ENCODE assay signal across 1 cellular context in the genomic region with DNA sequence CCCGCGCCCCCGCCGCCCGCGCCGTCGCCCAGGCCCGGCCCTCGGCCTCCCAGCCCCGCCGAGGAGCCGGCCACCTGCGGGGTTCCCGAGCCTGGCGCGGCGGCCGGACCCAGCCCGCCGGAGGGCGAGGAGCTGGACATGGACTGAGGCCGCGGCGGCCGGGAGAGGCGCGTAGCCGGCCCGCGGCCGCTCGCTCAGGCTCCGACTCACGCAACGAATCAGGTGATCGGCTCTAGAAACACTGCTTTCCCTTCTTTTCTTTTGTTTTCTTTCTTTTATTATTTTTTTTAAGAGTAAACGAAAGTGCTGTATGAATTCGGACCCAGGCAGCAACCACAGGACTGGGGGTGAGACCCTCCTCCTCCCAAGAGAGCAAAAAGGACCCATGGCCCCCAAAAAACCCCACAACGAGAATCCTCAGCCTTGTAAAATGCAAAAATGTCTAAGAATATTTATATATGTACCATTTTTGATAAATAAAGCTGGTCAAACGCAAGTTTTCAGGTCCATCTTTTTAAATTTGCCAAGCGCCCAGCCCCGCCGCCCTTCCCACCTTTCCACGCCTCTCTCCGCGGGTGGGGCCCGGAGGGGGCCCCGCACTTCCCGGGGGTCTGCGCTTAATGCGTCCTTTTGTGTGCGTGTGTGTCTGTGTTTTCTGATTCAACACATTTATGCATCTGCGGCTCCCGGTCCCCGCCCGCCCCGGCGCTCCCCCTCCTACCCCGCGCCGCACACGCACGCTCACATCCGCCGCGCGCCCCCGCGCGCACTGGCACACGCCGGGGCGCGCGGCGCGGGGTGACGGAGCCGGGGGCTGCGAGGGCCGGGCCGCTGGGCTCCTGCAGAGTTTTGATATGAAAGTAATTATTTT.
A peak's percentile ranks its signal among the peaks of the same experiment; 100 is the strongest.
TF ChIP-seq lines count a peak whose summit lies in the region.

No MANE protein-coding gene starts in this region.

TF ChIP-seq in GM23338, 12 proteins besides CTCF, POLR2A, EP300 and RAD21 (continued from another document):
- TF ChIP-seq, protein P1, sequence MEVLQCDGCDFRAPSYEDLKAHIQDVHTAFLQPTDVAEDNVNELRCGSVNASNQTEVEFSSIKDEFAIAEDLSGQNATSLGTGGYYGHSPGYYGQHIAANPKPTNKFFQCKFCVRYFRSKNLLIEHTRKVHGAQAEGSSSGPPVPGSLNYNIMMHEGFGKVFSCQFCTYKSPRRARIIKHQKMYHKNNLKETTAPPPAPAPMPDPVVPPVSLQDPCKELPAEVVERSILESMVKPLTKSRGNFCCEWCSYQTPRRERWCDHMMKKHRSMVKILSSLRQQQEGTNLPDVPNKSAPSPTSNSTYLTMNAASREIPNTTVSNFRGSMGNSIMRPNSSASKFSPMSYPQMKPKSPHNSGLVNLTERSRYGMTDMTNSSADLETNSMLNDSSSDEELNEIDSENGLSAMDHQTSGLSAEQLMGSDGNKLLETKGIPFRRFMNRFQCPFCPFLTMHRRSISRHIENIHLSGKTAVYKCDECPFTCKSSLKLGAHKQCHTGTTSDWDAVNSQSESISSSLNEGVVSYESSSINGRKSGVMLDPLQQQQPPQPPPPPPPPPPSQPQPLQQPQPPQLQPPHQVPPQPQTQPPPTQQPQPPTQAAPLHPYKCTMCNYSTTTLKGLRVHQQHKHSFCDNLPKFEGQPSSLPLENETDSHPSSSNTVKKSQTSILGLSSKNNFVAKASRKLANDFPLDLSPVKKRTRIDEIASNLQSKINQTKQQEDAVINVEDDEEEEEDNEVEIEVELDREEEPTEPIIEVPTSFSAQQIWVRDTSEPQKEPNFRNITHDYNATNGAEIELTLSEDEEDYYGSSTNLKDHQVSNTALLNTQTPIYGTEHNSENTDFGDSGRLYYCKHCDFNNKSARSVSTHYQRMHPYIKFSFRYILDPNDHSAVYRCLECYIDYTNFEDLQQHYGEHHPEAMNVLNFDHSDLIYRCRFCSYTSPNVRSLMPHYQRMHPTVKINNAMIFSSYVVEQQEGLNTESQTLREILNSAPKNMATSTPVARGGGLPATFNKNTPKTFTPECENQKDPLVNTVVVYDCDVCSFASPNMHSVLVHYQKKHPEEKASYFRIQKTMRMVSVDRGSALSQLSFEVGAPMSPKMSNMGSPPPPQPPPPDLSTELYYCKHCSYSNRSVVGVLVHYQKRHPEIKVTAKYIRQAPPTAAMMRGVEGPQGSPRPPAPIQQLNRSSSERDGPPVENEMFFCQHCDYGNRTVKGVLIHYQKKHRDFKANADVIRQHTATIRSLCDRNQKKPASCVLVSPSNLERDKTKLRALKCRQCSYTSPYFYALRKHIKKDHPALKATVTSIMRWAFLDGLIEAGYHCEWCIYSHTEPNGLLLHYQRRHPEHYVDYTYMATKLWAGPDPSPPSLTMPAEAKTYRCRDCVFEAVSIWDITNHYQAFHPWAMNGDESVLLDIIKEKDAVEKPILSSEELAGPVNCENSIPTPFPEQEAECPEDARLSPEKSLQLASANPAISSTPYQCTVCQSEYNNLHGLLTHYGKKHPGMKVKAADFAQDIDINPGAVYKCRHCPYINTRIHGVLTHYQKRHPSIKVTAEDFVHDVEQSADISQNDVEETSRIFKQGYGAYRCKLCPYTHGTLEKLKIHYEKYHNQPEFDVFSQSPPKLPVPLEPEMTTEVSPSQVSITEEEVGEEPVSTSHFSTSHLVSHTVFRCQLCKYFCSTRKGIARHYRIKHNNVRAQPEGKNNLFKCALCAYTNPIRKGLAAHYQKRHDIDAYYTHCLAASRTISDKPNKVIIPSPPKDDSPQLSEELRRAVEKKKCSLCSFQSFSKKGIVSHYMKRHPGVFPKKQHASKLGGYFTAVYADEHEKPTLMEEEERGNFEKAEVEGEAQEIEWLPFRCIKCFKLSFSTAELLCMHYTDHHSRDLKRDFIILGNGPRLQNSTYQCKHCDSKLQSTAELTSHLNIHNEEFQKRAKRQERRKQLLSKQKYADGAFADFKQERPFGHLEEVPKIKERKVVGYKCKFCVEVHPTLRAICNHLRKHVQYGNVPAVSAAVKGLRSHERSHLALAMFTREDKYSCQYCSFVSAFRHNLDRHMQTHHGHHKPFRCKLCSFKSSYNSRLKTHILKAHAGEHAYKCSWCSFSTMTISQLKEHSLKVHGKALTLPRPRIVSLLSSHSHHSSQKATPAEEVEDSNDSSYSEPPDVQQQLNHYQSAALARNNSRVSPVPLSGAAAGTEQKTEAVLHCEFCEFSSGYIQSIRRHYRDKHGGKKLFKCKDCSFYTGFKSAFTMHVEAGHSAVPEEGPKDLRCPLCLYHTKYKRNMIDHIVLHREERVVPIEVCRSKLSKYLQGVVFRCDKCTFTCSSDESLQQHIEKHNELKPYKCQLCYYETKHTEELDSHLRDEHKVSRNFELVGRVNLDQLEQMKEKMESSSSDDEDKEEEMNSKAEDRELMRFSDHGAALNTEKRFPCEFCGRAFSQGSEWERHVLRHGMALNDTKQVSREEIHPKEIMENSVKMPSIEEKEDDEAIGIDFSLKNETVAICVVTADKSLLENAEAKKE (CRISPR knock-in tag; IDR thresholded peaks at IDR 0.05) = no peak
- TF ChIP-seq JUNB (IDR thresholded peaks at IDR 0.05; ENCODE audit: unreplicated experiment) (no peak), EZH2phosphoT487 (IDR thresholded peaks at IDR 0.05; ENCODE audit: unreplicated experiment) (peak; percentile 87), POLR2AphosphoS5 (IDR thresholded peaks at IDR 0.05; ENCODE audit: low read depth) (no peak), STAT1 (IDR thresholded peaks at IDR 0.05; ENCODE audit: unreplicated experiment) (no peak), ZNF331 (CRISPR knock-in tag; IDR thresholded peaks at IDR 0.05; ENCODE audit: low read depth) (no peak), CREB1 (CRISPR knock-in tag; IDR thresholded peaks at IDR 0.05; ENCODE audit: low read depth) (no peak), EZH2 (IDR thresholded peaks at IDR 0.05; ENCODE audit: low read depth, unreplicated experiment) (peak; percentile 100)
- TF ChIP-seq, protein P2, sequence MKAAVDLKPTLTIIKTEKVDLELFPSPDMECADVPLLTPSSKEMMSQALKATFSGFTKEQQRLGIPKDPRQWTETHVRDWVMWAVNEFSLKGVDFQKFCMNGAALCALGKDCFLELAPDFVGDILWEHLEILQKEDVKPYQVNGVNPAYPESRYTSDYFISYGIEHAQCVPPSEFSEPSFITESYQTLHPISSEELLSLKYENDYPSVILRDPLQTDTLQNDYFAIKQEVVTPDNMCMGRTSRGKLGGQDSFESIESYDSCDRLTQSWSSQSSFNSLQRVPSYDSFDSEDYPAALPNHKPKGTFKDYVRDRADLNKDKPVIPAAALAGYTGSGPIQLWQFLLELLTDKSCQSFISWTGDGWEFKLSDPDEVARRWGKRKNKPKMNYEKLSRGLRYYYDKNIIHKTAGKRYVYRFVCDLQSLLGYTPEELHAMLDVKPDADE (IDR thresholded peaks at IDR 0.05) = no peak
